Comparison of ENCODE assay signal across 14 cellular contexts in the genomic region with DNA sequence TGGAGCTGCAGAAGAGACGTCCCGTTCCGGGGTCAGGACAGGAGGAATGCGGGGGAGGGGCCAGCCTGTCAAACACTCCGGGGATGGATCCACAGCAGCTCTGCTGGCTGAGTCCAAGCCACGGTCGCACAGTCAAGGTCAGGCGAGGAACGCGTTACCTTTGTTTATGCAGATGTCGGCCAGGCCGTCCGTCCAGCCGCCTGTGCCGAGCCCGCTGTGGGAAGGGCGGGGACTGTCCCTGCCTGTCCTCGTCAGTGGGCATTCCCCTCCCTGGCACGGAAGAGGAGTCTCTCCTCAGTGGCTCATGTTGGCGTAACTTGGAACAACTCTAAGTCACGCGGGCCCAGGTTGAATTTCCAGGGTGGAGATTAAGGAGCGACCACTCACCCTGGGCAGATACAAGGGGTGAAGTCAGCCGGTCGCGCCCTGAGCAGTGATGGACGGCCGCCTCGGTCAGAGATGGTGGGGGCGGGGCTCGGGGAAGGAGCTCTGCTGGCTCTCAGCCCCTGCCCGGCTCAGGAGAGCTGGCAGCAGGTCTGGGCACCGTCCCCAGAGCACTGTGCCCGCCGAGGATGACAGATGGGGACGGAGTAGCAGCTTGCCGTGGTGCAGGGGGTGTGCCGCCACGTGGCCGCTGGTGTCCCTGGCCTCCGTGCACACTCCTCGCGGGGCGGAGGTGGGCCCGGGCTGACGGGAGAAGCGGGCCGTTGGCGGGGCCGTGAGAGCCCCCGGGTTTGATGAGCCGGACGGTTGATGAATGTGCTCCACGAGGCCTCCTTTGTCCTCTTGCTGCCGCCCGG. TPM values are rescaled to one million over a fixed set of nuclear protein-coding genes. Genes with fewer than 3 reads are reported as not detected.
A peak's percentile ranks its signal among the peaks of the same experiment; 100 is the strongest.
DNase-seq lines count a peak whose midpoint lies in the region; ATAC-seq, FAIRE-seq and TF ChIP-seq lines count a peak whose summit lies in the region.
"Had no signal": no experiment of that assay in that cellular context is flagged by ENCODE, and none has a peak within 500 bp of the region (broad histone marks: within the 10 kb centered on the region; RNA-seq: fewer than 3 reads in every experiment).

No MANE protein-coding gene starts in this region.

- peak in 1 of 2 donors; percentile 14 for TF ChIP-seq POLR2A in gastroesophageal sphincter (IDR thresholded peaks at IDR 0.05)

- TF ChIP-seq EP300 in gastroesophageal sphincter (IDR thresholded peaks at IDR 0.05): peak; percentile 57

- TF ChIP-seq CTCF in gastroesophageal sphincter (IDR thresholded peaks at IDR 0.05): peak in 1 of 4 experiments; percentile 2
- no peak for TF ChIP-seq CTCF in D721Med (IDR thresholded peaks at IDR 0.05; ENCODE audit: insufficient read depth, missing control alignments)

- H3K4me1 ChIP-seq in gastroesophageal sphincter: peaks cover 3 to 100% (median 58%) of the 10 kb centered on the region in 3 donors
- H3K4me1 ChIP-seq: tibial nerve had no signal

- no peaks in the 10 kb centered on the region for H3K9me3 ChIP-seq in gastroesophageal sphincter
- H3K9me3 ChIP-seq: tibial nerve had no signal

- peak overlapping the region in 1 of 2 donors; percentile 34 for H3K4me3 ChIP-seq in gastroesophageal sphincter
- H3K4me3 ChIP-seq: tibial nerve had no signal

- H3K27ac ChIP-seq in gastroesophageal sphincter: peak overlapping the region; percentile 19 to 98 (median 94)
- H3K27ac ChIP-seq: tibial nerve had no signal

- no CpG with 5 or more reads among the region's 56 CpGs for WGBS in gastroesophageal sphincter (ENCODE audit: low coverage in 1 of 2), 2 donors

- ATAC-seq in gastroesophageal sphincter: peak; percentile 76
- no peak for ATAC-seq in HG03432 (IDR thresholded peaks at IDR 0.05; ENCODE audit: unreplicated experiment)

- DNase-seq in C1 segment of cervical spinal cord (lab: John Stamatoyannopoulos, UW) (peak in 10 of 14 donors; percentile 21 to 94 (median 45)), RCC 7860 (ENCODE audit: low spot score) (peak; percentile 46), occipital lobe (lab: John Stamatoyannopoulos, UW) (peak; percentile 49), D721Med (ENCODE audit: insufficient read length, low spot score) (no peak)
- DNase-seq in activated CD4-positive, alpha-beta T cell treated with anti-CD3 and anti-CD28 coated beads for 4 hours: no peak
- DNase-seq in stimulated activated CD4-positive, alpha-beta T cell treated with anti-CD3 and anti-CD28 coated beads, Interleukin-12 subunit alpha, Interleukin-12 subunit beta, amount 100 ng/mL, for 4 hours: no peak
- DNase-seq: activated CD4-positive, alpha-beta T cell treated with anti-CD3 and anti-CD28 coated beads, Interleukin-2, amount 50 U/mL, for 48 hours; HFFc6; IMR-90; OCI-M1 had no signal

- peaks cover 71% of the 10 kb centered on the region for H3K27me3 ChIP-seq in gastroesophageal sphincter

- peaks cover 0 to 11% of the 10 kb centered on the region in 2 donors for H3K36me3 ChIP-seq in gastroesophageal sphincter
- H3K36me3 ChIP-seq: tibial nerve had no signal

- no peak for FAIRE-seq in RCC 7860 (lab: Jason Lieb, UNC)
- no peak for FAIRE-seq in D721Med (lab: Jason Lieb, UNC)
- FAIRE-seq: GM18507 had no signal

RNA-seq across cellular contexts. Expression of a gene that starts 7.3 kb away (rescaled TPM):
- total RNA-seq in gastroesophageal sphincter: 100 to 1,000 TPM; 133 to 330 (median 173) TPM
- 15.4 TPM for total RNA-seq in occipital lobe

Comparison
In these comparisons a context has a peak if more than half of its experiments do, and no peak if none do; other contexts are left out.
1. DNase-seq: peak in C1 segment of cervical spinal cord (10 of 14), RCC 7860 (single experiment) and occipital lobe (single experiment); none in D721Med (single experiment), activated CD4-positive, alpha-beta T cell treated with anti-CD3 and anti-CD28 coated beads for 4 hours (0 of 2) and stimulated activated CD4-positive, alpha-beta T cell treated with anti-CD3 and anti-CD28 coated beads, Interleukin-12 subunit alpha, Interleukin-12 subunit beta, amount 100 ng/mL, for 4 hours (single experiment).